In genomic region chr3:43995929-43996378, GRCh38 we compare ENCODE assay signal across 8 cellular contexts.
DNase-seq lines count a peak whose midpoint lies in the region; TF ChIP-seq lines count a peak whose summit lies in the region.

No MANE protein-coding gene starts in this region.

- H3K27ac ChIP-seq in SK-N-MC (no peak overlapping the region), skeletal muscle tissue (ENCODE audit: low read depth, low read length) (no peak overlapping the region)

- no peak for TF ChIP-seq CTCF in epithelial cell of esophagus (IDR thresholded peaks at IDR 0.05; ENCODE audit: insufficient read depth, low read depth, low read length, missing control alignments)

- H3K36me3 ChIP-seq in SK-N-MC (ENCODE audit: insufficient read depth, low read length) (no peaks in the 10 kb centered on the region), skeletal muscle tissue (ENCODE audit: control insufficient read depth in 3 of 3, insufficient read depth in 3 of 3, low read length in 3 of 3) (no peaks in the 10 kb centered on the region)

- H3K9me3 ChIP-seq in SK-N-MC (ENCODE audit: low read depth, low read length) (no peaks in the 10 kb centered on the region), skeletal muscle tissue (ENCODE audit: control insufficient read depth in 3 of 3, low read length in 3 of 3) (peaks cover 4 to 19% (median 4%) of the 10 kb centered on the region in 3 donors)

- H3K9ac ChIP-seq in SK-N-MC (ENCODE audit: insufficient read length) (no peak overlapping the region), skeletal muscle tissue (ENCODE audit: low read depth in 1 of 3, low read length in 3 of 3) (no peak overlapping the region)

- H3K4me3 ChIP-seq in SK-N-MC (peak overlapping the region; percentile 74), epithelial cell of esophagus (ENCODE audit: low read length) (peak overlapping the region; percentile 43), skeletal muscle tissue (ENCODE audit: low read length in 3 of 3) (peak overlapping the region in 2 of 3 donors; percentile 56 to 57)

- H3K4me1 ChIP-seq in skeletal muscle tissue (ENCODE audit: control insufficient read depth in 3 of 3, insufficient read depth in 3 of 3, low read length in 3 of 3) = peaks cover 35 to 45% (median 36%) of the 10 kb centered on the region in 3 donors

- DNase-seq in DMS153 treated with DMSO at 0.1 percent for 48 hours (lab: John Stamatoyannopoulos, UW; ENCODE audit: unreplicated experiment) (peak; percentile 3), DMS153 (lab: John Stamatoyannopoulos, UW) (no peak), SK-N-MC (ENCODE audit: low read depth, low spot score) (no peak), epithelial cell of esophagus (ENCODE audit: low read depth) (no peak), A172 (ENCODE audit: low spot score) (no peak), HPDE6-E6E7 (ENCODE audit: extremely low spot score) (no peak), NCI-H226 (no peak)

- H3K27me3 ChIP-seq in skeletal muscle tissue (ENCODE audit: control insufficient read depth in 3 of 3, insufficient read depth in 3 of 3, low read length in 3 of 3) = peaks cover 68 to 74% (median 69%) of the 10 kb centered on the region in 3 donors
